In the genomic region with DNA sequence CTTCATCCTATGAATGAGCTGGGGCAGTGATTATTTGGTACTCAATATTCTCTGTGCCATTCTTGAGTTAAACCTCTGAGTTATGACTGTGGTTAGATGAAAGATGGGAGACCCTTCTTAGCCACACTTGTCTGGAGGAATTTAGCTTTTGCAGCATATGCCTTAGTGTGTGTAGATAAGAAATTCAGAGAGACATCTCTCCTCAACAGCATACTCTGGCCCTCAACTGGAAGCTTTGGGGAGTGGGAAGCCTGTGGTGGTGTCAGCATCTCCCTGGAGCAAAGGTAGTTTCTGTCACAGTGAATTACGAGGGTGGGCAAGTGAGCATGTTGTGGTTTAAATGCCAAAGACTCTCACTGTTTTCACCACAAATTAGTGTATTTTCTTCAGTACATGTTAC, we compare ENCODE assay signal across 10 cellular contexts. TPM values are rescaled to one million over a fixed set of nuclear protein-coding genes. Genes with fewer than 3 reads are reported as not detected.
"Had no signal": no experiment of that assay in that cellular context is flagged by ENCODE, and none has a peak within 500 bp of the region (broad histone marks: within the 10 kb centered on the region; RNA-seq: fewer than 3 reads in every experiment).

No MANE protein-coding gene starts in this region.

- H3K4me2 ChIP-seq: GM23338 had no signal

- H2AFZ ChIP-seq: GM23338 had no signal

- H3K9ac ChIP-seq: GM23248 had no signal

- H3K9me3 ChIP-seq: HAP-1 had no signal

- H3K4me3 ChIP-seq: GM23248, GM23338, HAP-1 had no signal

- FAIRE-seq: H54 had no signal

- DNase-seq: GM23248, GOT3, H7, H9, HCEC 1CT, HFFc6 had no signal

- H3K36me3 ChIP-seq: HAP-1 had no signal

- H3K4me1 ChIP-seq: HAP-1 had no signal

- H3K27ac ChIP-seq: GM23248 had no signal

RNA-seq across cellular contexts. Expression of gene UGT2A3, which starts 58.7 kb away (rescaled TPM):
- total RNA-seq: GM23248, GM23338, H4, H7, H9, HFFc6 had no signal
- polyA plus RNA-seq: GM23248, GM23338 had no signal
